ENCODE assay signal across 20 cellular contexts in the genomic region with DNA sequence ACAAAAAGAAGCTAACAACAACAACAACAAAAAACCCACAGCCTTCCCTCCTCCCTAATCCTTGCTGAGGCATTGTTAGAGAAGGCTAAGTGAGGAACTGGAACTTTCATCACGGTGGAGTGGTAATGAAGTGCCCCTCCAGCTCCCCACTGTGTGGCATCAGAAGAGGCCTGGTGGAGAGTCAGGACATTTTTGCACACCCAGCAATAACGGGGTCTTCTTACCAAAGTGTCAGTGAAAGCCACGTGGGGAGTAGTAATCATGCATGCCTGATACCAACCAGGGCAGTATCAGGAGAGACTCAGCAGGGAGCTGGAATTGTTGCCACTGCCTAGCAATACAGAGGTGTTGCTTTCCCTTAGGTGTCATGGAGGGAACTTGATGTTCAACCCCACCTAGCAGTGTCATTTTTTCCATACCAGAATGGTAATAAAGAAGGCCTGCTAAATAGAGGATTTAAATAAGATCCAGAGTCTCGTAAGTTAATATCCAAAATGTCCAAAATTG.
A peak's percentile ranks its signal among the peaks of the same experiment; 100 is the strongest.
DNase-seq lines count a peak whose midpoint lies in the region; ATAC-seq, FAIRE-seq and TF ChIP-seq lines count a peak whose summit lies in the region.
"Had no signal": no experiment of that assay in that cellular context is flagged by ENCODE, and none has a peak within 500 bp of the region (broad histone marks: within the 10 kb centered on the region; RNA-seq: fewer than 3 reads in every experiment).

No MANE protein-coding gene starts in this region.

- WGBS in A549 (ENCODE audit: missing lambda C conversion rate): 54% methylated on average over 4 of the region's 4 CpGs
- 93 to 100% methylated on average over 2 to 4 of the region's 4 CpGs for WGBS in transverse colon (ENCODE audit: low coverage in 1 of 2), 2 donors

- ATAC-seq in A549: no peak
- ATAC-seq in GM23338: peak; percentile 72
- no peak for ATAC-seq in WTC11
- no peak for ATAC-seq in GM19455 (IDR thresholded peaks at IDR 0.05; ENCODE audit: unreplicated experiment)

- TF ChIP-seq CTCF in A549 (IDR thresholded peaks at IDR 0.05) (no peak), GM23338 (conservative IDR thresholded peaks at IDR 0.05; ENCODE audit: low read depth in 2 of 2) (no peak), WTC11 (IDR thresholded peaks at IDR 0.05) (no peak), neural crest cell (conservative IDR thresholded peaks at IDR 0.05) (no peak), transverse colon (IDR thresholded peaks at IDR 0.05) (no peak)

- no peaks in the 10 kb centered on the region for H3K36me3 ChIP-seq in GM23338 (ENCODE audit: insufficient read depth)
- H3K36me3 ChIP-seq in transverse colon: no peaks in the 10 kb centered on the region
- H3K36me3 ChIP-seq: SJSA1 had no signal

- no peak overlapping the region for H2AFZ ChIP-seq in GM23338

- H3K4me1 ChIP-seq in A549 (no peaks in the 10 kb centered on the region), GM23338 (ENCODE audit: insufficient read depth) (no peaks in the 10 kb centered on the region), transverse colon (no peaks in the 10 kb centered on the region)
- H3K4me1 ChIP-seq: BLaER1, SJSA1 had no signal

- no peak for TF ChIP-seq RAD21 in A549 (conservative IDR thresholded peaks at IDR 0.05 in 1 of 2, IDR thresholded peaks at IDR 0.05 in 1 of 2)

- H3K27ac ChIP-seq in A549: no peak overlapping the region
- no peak overlapping the region for H3K27ac ChIP-seq in GM23338 (ENCODE audit: low read depth)
- no peak overlapping the region for H3K27ac ChIP-seq in transverse colon
- H3K27ac ChIP-seq: BLaER1, SJSA1 had no signal

- TF ChIP-seq POLR2A in A549 (IDR thresholded peaks at IDR 0.05; ENCODE audit: low read length) (no peak), transverse colon (IDR thresholded peaks at IDR 0.05) (no peak)

- no peaks in the 10 kb centered on the region for H4K20me1 ChIP-seq in GM23338 (replicated peaks; ENCODE audit: insufficient read depth)
- H4K20me1 ChIP-seq: BLaER1 had no signal

- H3K9me3 Mint-ChIP-seq in GM23338: peaks cover 5% of the 10 kb centered on the region; the same call in 2 of the 3 replicates
- H3K9me3 Mint-ChIP-seq in WTC11: peaks cover 12% of the 10 kb centered on the region
- H3K9me3 Mint-ChIP-seq in neural crest cell: peaks cover 5% of the 10 kb centered on the region

- H3K4me3 Mint-ChIP-seq in GM23338 (no peak overlapping the region), WTC11 (no peak overlapping the region), neural crest cell (no peak overlapping the region)
- H3K4me3 Mint-ChIP-seq: CD4-positive, CD25-positive, alpha-beta regulatory T cell had no signal

- FAIRE-seq in A549 (lab: Jason Lieb, UNC): no peak
- FAIRE-seq: H54 had no signal

- DNase-seq in A549 (ENCODE audit: low read depth in 1 of 2, low spot score in 1 of 2): no peak
- DNase-seq in GM23338 (ENCODE audit: low spot score): no peak
- no peak for DNase-seq in WTC11 (ENCODE audit: low spot score)
- DNase-seq in neural crest cell (ENCODE audit: low read depth, low spot score): no peak
- no peak for DNase-seq in NCI-H69 (lab: John Stamatoyannopoulos, UW)
- DNase-seq in transverse colon: no peak
- DNase-seq: CD4-positive, CD25-positive, alpha-beta regulatory T cell; DMS153; NCI-H1048; NCI-H1417; NCI-H1694; NCI-H2029 treated with DMSO at 0.1 percent for 48 hours; NCI-H446 treated with DMSO at 0.1 percent for 48 hours; NCI-H526; Right ventricle myocardium superior; RPMI8226 had no signal

- CTCF ChIA-PET in A549 (lab: Yijun Ruan, JAX) (no interaction called here), WTC11 (lab: Charles Lee) (interaction anchor here (0.5 kb wide), 1 partner anchor 157 kb away, joined by 3 read pairs; no protein-coding TSS in a partner anchor)

- intact Hi-C loops in transverse colon (cut with DNase I; ENCODE audit: low total_unique reads): no loop called here

- POLR2A ChIA-PET in A549 (lab: Yijun Ruan, JAX) (no interaction called here), WTC11 (lab: Charles Lee) (no interaction called here)

- no peaks in the 10 kb centered on the region; the same call in 1 of the 2 replicates for H3K79me2 ChIP-seq in GM23338 (replicated peaks; ENCODE audit: insufficient read depth)

- H3K9me2 ChIP-seq in GM23338 (ENCODE audit: insufficient read depth): no peaks in the 10 kb centered on the region

- TF ChIP-seq EP300 in A549 (IDR thresholded peaks at IDR 0.05) (no peak), transverse colon (IDR thresholded peaks at IDR 0.05; ENCODE audit: low read depth) (no peak)

- H3F3A ChIP-seq in GM23338 (replicated peaks; ENCODE audit: low read depth): no peaks in the 10 kb centered on the region

- H3K27ac Mint-ChIP-seq in GM23338 (peak overlapping the region; percentile 37), WTC11 (peak overlapping the region; percentile 3; the same call in 1 of the 2 replicates), neural crest cell (ENCODE audit: unreplicated experiment) (peak overlapping the region; percentile 29)
- H3K27ac Mint-ChIP-seq: CD4-positive, CD25-positive, alpha-beta regulatory T cell had no signal

- H3K27me3 ChIP-seq in GM23338 (ENCODE audit: insufficient read depth): no peaks in the 10 kb centered on the region
- no peaks in the 10 kb centered on the region for H3K27me3 ChIP-seq in transverse colon
- H3K27me3 ChIP-seq: BLaER1, SJSA1 had no signal

- H3K4me3 ChIP-seq in A549 (no peak overlapping the region), GM23338 (no peak overlapping the region), transverse colon (no peak overlapping the region)
- H3K4me3 ChIP-seq: BLaER1, SJSA1 had no signal

- H3K36me3 Mint-ChIP-seq in GM23338 (ENCODE audit: low read depth): peaks cover 40% of the 10 kb centered on the region
- peaks cover 22% of the 10 kb centered on the region for H3K36me3 Mint-ChIP-seq in WTC11
- H3K36me3 Mint-ChIP-seq in neural crest cell (ENCODE audit: low read depth): peaks cover 23% of the 10 kb centered on the region

- no peak overlapping the region for H3K4me2 ChIP-seq in A549
- H3K4me2 ChIP-seq in GM23338: no peak overlapping the region
- H3K4me2 ChIP-seq: BLaER1 had no signal

- in situ Hi-C loops in transverse colon (cut with MboI; ENCODE audit: low pct_ligation_motif_present in 1 of 4, low pct_unique_long_range_greater_than_20kb in 1 of 4, low sequenced_read_pairs in 3 of 4): no loop called here

- H3K9me3 ChIP-seq in A549: no peaks in the 10 kb centered on the region
- peaks cover 0 to 4% of the 10 kb centered on the region in 2 donors for H3K9me3 ChIP-seq in transverse colon
- H3K9me3 ChIP-seq: BLaER1, SJSA1 had no signal

- peaks cover 7% of the 10 kb centered on the region; the same call in 2 of the 3 replicates for H3K4me1 Mint-ChIP-seq in GM23338
- H3K4me1 Mint-ChIP-seq in WTC11: peaks cover 10% of the 10 kb centered on the region
- no peaks in the 10 kb centered on the region for H3K4me1 Mint-ChIP-seq in neural crest cell

- H3K27me3 Mint-ChIP-seq in GM23338 (ENCODE audit: insufficient read depth, low read depth, poor library complexity) (peaks cover 2% of the 10 kb centered on the region), WTC11 (ENCODE audit: low read depth) (no peaks in the 10 kb centered on the region), neural crest cell (ENCODE audit: low read depth) (no peaks in the 10 kb centered on the region)
- H3K27me3 Mint-ChIP-seq: CD4-positive, CD25-positive, alpha-beta regulatory T cell had no signal

TF ChIP-seq in A549, 52 proteins besides CTCF, POLR2A, EP300 and RAD21:
- TF ChIP-seq HOXB5 (CRISPR knock-in tag; IDR thresholded peaks at IDR 0.05) (no peak), MAFK (IDR thresholded peaks at IDR 0.05; ENCODE audit: partially characterized antibody) (peak; percentile 9), RNF2 (IDR thresholded peaks at IDR 0.05; ENCODE audit: borderline replicate concordance, low read depth) (no peak)
TF ChIP-seq in A549: peak in this region for 1.

TF ChIP-seq in GM23338, 12 proteins besides CTCF, POLR2A, EP300 and RAD21 (continues in another document):
- TF ChIP-seq ETS1 (IDR thresholded peaks at IDR 0.05): no peak
- TF ChIP-seq POLR2AphosphoS5 (IDR thresholded peaks at IDR 0.05; ENCODE audit: low read depth): no peak

TF ChIP-seq in WTC11, 78 proteins besides CTCF, POLR2A, EP300 and RAD21:
- TF ChIP-seq RELA (CRISPR knock-in tag; IDR thresholded peaks at IDR 0.05; ENCODE audit: borderline replicate concordance): no peak
